Comparison of ENCODE assay signal across 8 cellular contexts in the genomic region with DNA sequence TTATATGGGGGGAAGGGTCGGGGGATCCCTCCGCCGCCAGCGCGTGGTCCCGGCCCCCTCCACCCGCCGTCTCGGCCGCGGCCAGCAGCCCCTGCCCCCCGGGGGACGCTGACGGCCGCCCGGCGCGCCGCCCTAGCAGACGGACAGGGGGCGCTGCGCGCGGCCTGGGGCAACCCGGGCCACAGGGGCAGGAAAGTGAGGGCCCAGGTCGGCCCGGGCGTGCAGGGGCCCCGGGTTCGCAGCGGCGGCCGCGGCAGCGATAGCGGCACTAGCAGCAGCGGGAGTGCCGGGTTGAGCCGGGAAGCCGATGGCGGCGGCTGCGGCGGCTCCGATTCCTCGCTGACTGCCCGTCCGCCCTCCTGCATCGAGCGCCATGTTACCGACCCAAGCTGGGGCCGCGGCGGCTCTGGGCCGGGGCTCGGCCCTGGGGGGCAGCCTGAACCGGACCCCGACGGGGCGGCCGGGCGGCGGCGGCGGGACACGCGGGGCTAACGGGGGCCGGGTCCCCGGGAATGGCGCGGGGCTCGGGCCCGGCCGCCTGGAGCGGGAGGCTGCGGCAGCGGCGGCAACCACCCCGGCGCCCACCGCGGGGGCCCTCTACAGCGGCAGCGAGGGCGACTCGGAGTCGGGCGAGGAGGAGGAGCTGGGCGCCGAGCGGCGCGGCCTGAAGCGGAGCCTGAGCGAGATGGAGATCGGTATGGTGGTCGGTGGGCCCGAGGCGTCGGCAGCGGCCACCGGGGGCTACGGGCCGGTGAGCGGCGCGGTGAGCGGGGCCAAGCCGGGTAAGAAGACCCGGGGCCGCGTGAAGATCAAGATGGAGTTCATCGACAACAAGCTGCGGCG. TPM values are rescaled to one million over a fixed set of nuclear protein-coding genes. Genes with fewer than 3 reads are reported as not detected.
DNase-seq lines count a peak whose midpoint lies in the region; ATAC-seq and TF ChIP-seq lines count a peak whose summit lies in the region.

No MANE protein-coding gene starts in this region.

- peak; percentile 64 to 96 for TF ChIP-seq POLR2A in thyroid gland (IDR thresholded peaks at IDR 0.05)

- H2AK5ac ChIP-seq in mesendoderm (ENCODE audit: low read length): no peak overlapping the region

- peak overlapping the region; percentile 68 for H2BK5ac ChIP-seq in mesendoderm (ENCODE audit: low read length)

- H3K23ac ChIP-seq in mesendoderm (ENCODE audit: low read length): no peak overlapping the region

- peak; percentile 43 for ATAC-seq in HG02885 (IDR thresholded peaks at IDR 0.05; ENCODE audit: poor library complexity, unreplicated experiment)
- peak; percentile 50 for ATAC-seq in central memory CD8-positive, alpha-beta T cell (replicated peaks; ENCODE audit: extremely low read depth, poor library complexity, severe bottlenecking)

- H3K79me2 ChIP-seq in SU-DHL-6 (ENCODE audit: insufficient read depth, low read length) (peaks cover 28% of the 10 kb centered on the region), mesendoderm (ENCODE audit: control insufficient read depth, insufficient read depth, low read length) (peaks cover 23% of the 10 kb centered on the region)

- H4K8ac ChIP-seq in mesendoderm (ENCODE audit: low read depth, low read length): peak overlapping the region; percentile 30

- no peaks in the 10 kb centered on the region for H3K9me3 ChIP-seq in SU-DHL-6 (ENCODE audit: insufficient read depth, low read length)
- no peaks in the 10 kb centered on the region for H3K9me3 ChIP-seq in thyroid gland

- H3K4me2 ChIP-seq in SU-DHL-6 (ENCODE audit: low read depth, low read length, poor library complexity, severe bottlenecking) (peak overlapping the region; percentile 77), mesendoderm (ENCODE audit: low read length) (peak overlapping the region; percentile 48)

- peaks cover 25% of the 10 kb centered on the region for H3F3A ChIP-seq in SU-DHL-6 (ENCODE audit: insufficient read depth)

- H3K9me2 ChIP-seq in SU-DHL-6 (replicated peaks; ENCODE audit: insufficient read depth, low read length): no peaks in the 10 kb centered on the region

- H2BK15ac ChIP-seq in mesendoderm (replicated peaks; ENCODE audit: low read depth): no peak overlapping the region

- peak overlapping the region; percentile 86 for H3K4me3 Mint-ChIP-seq in central memory CD8-positive, alpha-beta T cell

- H3K36me3 Mint-ChIP-seq in central memory CD8-positive, alpha-beta T cell (ENCODE audit: insufficient read depth): peaks cover 18% of the 10 kb centered on the region

- H3K79me1 ChIP-seq in mesendoderm (ENCODE audit: low read length): peaks cover 26% of the 10 kb centered on the region

- DNase-seq in activated T-cell treated with anti-CD3 and anti-CD28 coated beads for 48 hours (ENCODE audit: low read depth): peak; percentile 27
- DNase-seq in activated T-cell treated with anti-CD3 and anti-CD28 coated beads, Interleukin-2, amount 50 U/mL, for 1 hour: no peak
- DNase-seq in central memory CD8-positive, alpha-beta T cell (ENCODE audit: low spot score in 2 of 2): peak in 1 of 2 donors; percentile 25
- no peak for DNase-seq in mesendoderm
- DNase-seq in thyroid gland: peak; percentile 12 to 31
- no peak for DNase-seq in NCI-H2081 treated with DMSO at 0.1 percent for 48 hours (lab: John Stamatoyannopoulos, UW)

- H2AFZ ChIP-seq in SU-DHL-6 (ENCODE audit: low read depth, low read length, severe bottlenecking): peak overlapping the region; percentile 14

- peak overlapping the region; percentile 98 for H3K56ac ChIP-seq in mesendoderm (ENCODE audit: low read length)

- H3K9ac ChIP-seq in SU-DHL-6 (ENCODE audit: low read length): peak overlapping the region; percentile 90
- H3K9ac ChIP-seq in mesendoderm (ENCODE audit: low read length): peak overlapping the region; percentile 94

- H3K4ac ChIP-seq in mesendoderm (ENCODE audit: low read depth, low read length): peak overlapping the region; percentile 98

- H3K27me3 Mint-ChIP-seq in central memory CD8-positive, alpha-beta T cell: no peaks in the 10 kb centered on the region

- H2BK120ac ChIP-seq in mesendoderm (ENCODE audit: low read depth, low read length): peak overlapping the region; percentile 78

- H3K27ac ChIP-seq in SU-DHL-6 (ENCODE audit: low read depth, low read length) (peak overlapping the region; percentile 68), mesendoderm (ENCODE audit: low read depth, low read length) (peak overlapping the region; percentile 73), thyroid gland (peak overlapping the region; percentile 90 to 99 (median 98))

- WGBS in mesendoderm (ENCODE audit: extremely low coverage, insufficient coverage, low lambda C conversion rate): no CpG with 5 or more reads among the region's 116 CpGs
- WGBS in thyroid gland, 2 donors: 0 to 2% methylated on average over 15 to 36 of the region's 116 CpGs

- peaks cover 45% of the 10 kb centered on the region for H3K4me1 Mint-ChIP-seq in central memory CD8-positive, alpha-beta T cell

- H3K9me3 Mint-ChIP-seq in central memory CD8-positive, alpha-beta T cell: no peaks in the 10 kb centered on the region

- peaks cover 13% of the 10 kb centered on the region for H3K4me1 ChIP-seq in mesendoderm (ENCODE audit: control insufficient read depth, low read depth, low read length)
- peaks cover 25 to 29% of the 10 kb centered on the region in 2 donors for H3K4me1 ChIP-seq in thyroid gland

- intact Hi-C loops in thyroid gland (cut with DNase I): no loop called here

- peaks cover 5% of the 10 kb centered on the region; the same call in 1 of the 2 replicates for H4K20me1 ChIP-seq in SU-DHL-6 (ENCODE audit: low read depth, low read length)

- H3K4me3 ChIP-seq in SU-DHL-6 (ENCODE audit: insufficient read depth, low read length, poor library complexity, severe bottlenecking): peak overlapping the region; percentile 91
- H3K4me3 ChIP-seq in mesendoderm (ENCODE audit: low read length): peak overlapping the region; percentile 93
- H3K4me3 ChIP-seq in thyroid gland (replicated peaks in 1 of 3): peak overlapping the region; percentile 61 to 94 (median 70)

- H3K18ac ChIP-seq in mesendoderm (ENCODE audit: low read length): peak overlapping the region; percentile 99

- TF ChIP-seq CTCF in SU-DHL-6 (IDR thresholded peaks at IDR 0.05; ENCODE audit: insufficient read depth, low read length, poor library complexity, severe bottlenecking) (peak; percentile 88), thyroid gland (IDR thresholded peaks at IDR 0.05) (peak in 4 of 6 experiments; percentile 29 to 90 (median 76))

- H3K27me3 ChIP-seq in SU-DHL-6 (ENCODE audit: low read length) (no peaks in the 10 kb centered on the region), mesendoderm (ENCODE audit: insufficient read depth, low read length, poor library complexity) (no peaks in the 10 kb centered on the region), thyroid gland (no peaks in the 10 kb centered on the region)

- H3K27ac Mint-ChIP-seq in central memory CD8-positive, alpha-beta T cell (ENCODE audit: low read depth): peak overlapping the region; percentile 92

- no peak overlapping the region for H4K5ac ChIP-seq in mesendoderm (ENCODE audit: low read length)

- H3K36me3 ChIP-seq in SU-DHL-6 (ENCODE audit: low read length): peaks cover 10% of the 10 kb centered on the region
- H3K36me3 ChIP-seq in mesendoderm (ENCODE audit: control insufficient read depth, insufficient read depth, low read length): peaks cover 7% of the 10 kb centered on the region
- H3K36me3 ChIP-seq in thyroid gland: peaks cover 11 to 15% of the 10 kb centered on the region in 2 donors

RNA-seq across cellular contexts. Expression of a gene that starts 0.4 kb away (rescaled TPM):
- polyA plus RNA-seq in mesendoderm (2013, experiment 1 of 2): 73.6 TPM
- polyA plus RNA-seq in mesendoderm (2013, experiment 2 of 2): 75.9 TPM
- 10 to 100 TPM; 21.5 to 34.1 (median 22.6) TPM for total RNA-seq in thyroid gland

RNA-seq across cellular contexts. Expression of a gene that starts 10.5 kb away (rescaled TPM):
- polyA plus RNA-seq in mesendoderm (2013, experiment 1 of 2): 2.1 TPM
- polyA plus RNA-seq in mesendoderm (2013, experiment 2 of 2): 1.3 TPM
- total RNA-seq in thyroid gland: 10 to 100 TPM; 39.7 to 63.3 (median 59.0) TPM

RNA-seq across cellular contexts. Expression of a gene that starts 57.8 kb away (rescaled TPM):
- 36.2 TPM for polyA plus RNA-seq in mesendoderm (2013, experiment 1 of 2)
- polyA plus RNA-seq in mesendoderm (2013, experiment 2 of 2): 35.8 TPM
- 100 to 1,000 TPM in 1 of 4 donors, 10 to 100 TPM in 3; 33.1 to 122 (median 84.1) TPM for total RNA-seq in thyroid gland

Comparison
In these comparisons a context has a peak if more than half of its experiments do, and no peak if none do; other contexts are left out.
1. DNase-seq: peak in activated T-cell treated with anti-CD3 and anti-CD28 coated beads for 48 hours (single experiment) and thyroid gland (2 of 2); none in activated T-cell treated with anti-CD3 and anti-CD28 coated beads, Interleukin-2, amount 50 U/mL, for 1 hour (single experiment), mesendoderm (single experiment) and NCI-H2081 treated with DMSO at 0.1 percent for 48 hours (single experiment).
2. Peak in every context shown above with its lines, with median percentiles within 50 percentile points of each other: H3K27ac ChIP-seq and H3K4me3 ChIP-seq.